In the genomic region with DNA sequence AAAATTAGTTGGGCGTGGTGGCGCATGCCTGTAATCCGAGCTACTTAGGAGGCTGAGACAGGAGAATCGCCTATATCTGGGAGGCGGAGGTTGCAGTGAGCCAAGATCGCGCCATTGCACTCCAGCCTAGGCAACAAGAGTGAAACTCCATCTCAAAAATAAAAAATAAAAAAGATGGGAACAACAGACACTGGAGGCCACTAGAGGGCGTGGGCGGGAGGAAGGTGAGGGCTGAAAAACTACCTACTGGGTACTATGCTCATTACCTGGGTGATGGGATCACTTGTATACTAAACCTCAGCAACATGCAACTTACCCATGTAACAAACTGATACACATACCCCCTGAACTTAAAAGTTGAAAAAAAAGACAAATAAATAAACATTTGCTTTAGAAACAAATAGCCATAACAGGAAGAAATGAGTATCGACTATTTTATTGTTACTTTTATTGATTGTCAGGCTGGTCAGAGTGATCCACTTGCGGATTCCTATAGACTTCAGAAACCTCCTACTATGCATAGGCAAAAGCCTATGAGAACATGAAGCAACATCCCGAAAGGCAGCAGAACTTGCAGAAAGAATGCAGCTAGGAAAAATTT, we compare ENCODE assay signal across 9 cellular contexts.
DNase-seq lines count a peak whose midpoint lies in the region; ATAC-seq and TF ChIP-seq lines count a peak whose summit lies in the region.
"Had no signal": no experiment of that assay in that cellular context is flagged by ENCODE, and none has a peak within 500 bp of the region (broad histone marks: within the 10 kb centered on the region; RNA-seq: fewer than 3 reads in every experiment).

No MANE protein-coding gene starts in this region.

- no peaks in the 10 kb centered on the region for H3K36me3 ChIP-seq in Karpas-422 (ENCODE audit: insufficient read depth, low read length)

- ATAC-seq in GM18517 (IDR thresholded peaks at IDR 0.05; ENCODE audit: unreplicated experiment), result no peak

- H3K36me3 Mint-ChIP-seq in nephron (ENCODE audit: low read depth), result no peaks in the 10 kb centered on the region

- H3K4me3 ChIP-seq in Karpas-422 (ENCODE audit: low read length), result no peak overlapping the region
- H3K4me3 ChIP-seq in astrocyte of the spinal cord (ENCODE audit: low read depth, low read length), result no peak overlapping the region

- in situ Hi-C loops in astrocyte of the spinal cord (cut with HindIII; ENCODE audit: low sequenced_read_pairs), result no loop called here

- H3K27ac ChIP-seq in Karpas-422 (ENCODE audit: low read length), result no peak overlapping the region

- H3K79me2 ChIP-seq in Karpas-422 (ENCODE audit: low read length), result no peaks in the 10 kb centered on the region

- H2AFZ ChIP-seq in Karpas-422 (ENCODE audit: low read length), result no peak overlapping the region

- H3K4me2 ChIP-seq in Karpas-422 (ENCODE audit: low read depth, low read length, poor library complexity, severe bottlenecking), result no peak overlapping the region

- peaks cover 5% of the 10 kb centered on the region; the same call in 1 of the 2 replicates for H3K4me1 ChIP-seq in Karpas-422 (ENCODE audit: low read length)

- H4K20me1 ChIP-seq in Karpas-422 (ENCODE audit: insufficient read depth, low read depth, low read length), result no peaks in the 10 kb centered on the region

- H3K9ac ChIP-seq in Karpas-422 (ENCODE audit: low read length), result no peak overlapping the region

- H3K27ac Mint-ChIP-seq in nephron, result no peak overlapping the region

- peak; percentile 36 for TF ChIP-seq CTCF in astrocyte of the spinal cord (IDR thresholded peaks at IDR 0.05; ENCODE audit: low read depth, low read length)
- TF ChIP-seq CTCF in nephron (IDR thresholded peaks at IDR 0.05; ENCODE audit: unreplicated experiment in 3 of 3), result peak in 2 of 3 experiments; percentile 19 to 28

- no peaks in the 10 kb centered on the region for H3K27me3 ChIP-seq in Karpas-422 (ENCODE audit: low read length)

- no peaks in the 10 kb centered on the region for H3K9me2 ChIP-seq in Karpas-422 (replicated peaks; ENCODE audit: insufficient read depth, low read length)

- H3K9me3 Mint-ChIP-seq in nephron, result no peaks in the 10 kb centered on the region

- no peaks in the 10 kb centered on the region for H3K9me3 ChIP-seq in Karpas-422 (ENCODE audit: low read length)

- DNase-seq in NCI-H2171 treated with DMSO at 0.1 percent for 48 hours (lab: John Stamatoyannopoulos, UW), result peak; percentile 13
- DNase-seq in NCI-H2171 (lab: John Stamatoyannopoulos, UW), result no peak
- DNase-seq in Karpas-422, result peak; percentile 74
- no peak for DNase-seq in astrocyte of the spinal cord (ENCODE audit: low read depth, low spot score)
- no peak for DNase-seq in NCI-H1092 treated with DMSO at 0.1 percent for 48 hours (lab: John Stamatoyannopoulos, UW)
- no peak for DNase-seq in NOMO-1 treated with dmso at 0.1 percent for 144 hours (lab: John Stamatoyannopoulos, UW; ENCODE audit: unreplicated experiment)
- DNase-seq: stimulated activated CD4-positive, alpha-beta T cell treated with anti-CD3 and anti-CD28 coated beads, Interleukin-1b, Interleukin-23, amount 100 ng/mL, for 48 hours had no signal

- H3K27me3 Mint-ChIP-seq in nephron (ENCODE audit: low read depth), result no peaks in the 10 kb centered on the region

- H3K4me3 Mint-ChIP-seq in nephron, result no peak overlapping the region

- H3K4me1 Mint-ChIP-seq in nephron, result no peaks in the 10 kb centered on the region

Comparison
In these comparisons a context has a peak if more than half of its experiments do, and no peak if none do; other contexts are left out.
1. DNase-seq: peak in NCI-H2171 treated with DMSO at 0.1 percent for 48 hours (single experiment) and Karpas-422 (single experiment); none in NCI-H2171 (single experiment), astrocyte of the spinal cord (single experiment), NCI-H1092 treated with DMSO at 0.1 percent for 48 hours (single experiment) and NOMO-1 treated with dmso at 0.1 percent for 144 hours (single experiment).